12 cellular contexts compared by ENCODE assay signal in the genomic region with DNA sequence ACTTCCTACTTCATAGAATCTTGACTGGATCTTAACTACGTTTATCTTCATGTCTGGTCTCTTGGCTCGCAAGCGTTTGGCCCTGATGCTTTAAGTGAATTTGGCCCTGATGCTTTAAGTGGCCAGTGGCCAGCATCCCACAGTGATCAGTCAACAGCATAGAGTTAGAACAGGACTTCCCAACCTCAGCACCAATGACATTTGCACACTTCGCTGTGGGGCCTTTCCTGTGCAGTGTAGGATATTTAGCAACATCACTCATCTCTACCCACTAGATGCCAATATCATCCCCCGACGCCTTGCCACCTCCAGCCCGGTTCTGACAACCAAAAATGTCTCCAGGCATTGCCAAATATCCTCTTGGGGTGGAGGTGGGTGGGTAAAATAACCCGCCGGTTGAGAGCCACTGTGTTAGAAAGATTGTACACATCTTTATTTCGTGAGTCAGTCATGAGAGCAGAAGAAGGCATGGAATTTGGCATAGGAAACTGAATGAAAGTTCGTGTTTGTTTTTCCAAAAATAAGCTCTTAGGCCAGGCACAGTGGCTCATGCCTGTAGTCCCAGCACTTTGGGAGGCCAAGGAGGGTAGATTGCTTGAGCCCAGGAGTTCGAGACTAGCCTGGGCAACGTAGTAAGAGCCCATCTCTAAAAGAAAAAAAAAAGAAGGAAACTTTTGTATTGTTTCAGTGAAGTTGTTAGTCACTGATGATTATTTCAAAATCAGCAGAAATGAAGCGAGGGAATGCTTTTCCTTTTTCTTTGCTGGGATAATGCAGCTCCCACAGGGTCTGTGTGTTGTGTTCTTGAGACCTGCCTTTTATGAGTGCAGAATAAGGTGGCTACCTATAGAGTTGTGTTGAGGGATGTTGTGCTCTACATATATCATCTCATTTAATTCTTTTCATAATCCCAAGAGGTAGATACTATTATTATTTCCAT. TPM values are rescaled to one million over a fixed set of nuclear protein-coding genes. Genes with fewer than 3 reads are reported as not detected.
A peak's percentile ranks its signal among the peaks of the same experiment; 100 is the strongest.
DNase-seq lines count a peak whose midpoint lies in the region; ATAC-seq and TF ChIP-seq lines count a peak whose summit lies in the region.
"Had no signal": no experiment of that assay in that cellular context is flagged by ENCODE, and none has a peak within 500 bp of the region (broad histone marks: within the 10 kb centered on the region; RNA-seq: fewer than 3 reads in every experiment).

No MANE protein-coding gene starts in this region.

- H3K4me3 ChIP-seq in ACC112 (ENCODE audit: low read depth, low read length): peak overlapping the region; percentile 24; the same call in 1 of the 2 replicates
- no peak overlapping the region for H3K4me3 ChIP-seq in ascending aorta
- H3K4me3 ChIP-seq in lower lobe of right lung: no peak overlapping the region

- TF ChIP-seq CTCF in ascending aorta (IDR thresholded peaks at IDR 0.05) (no peak), lower lobe of right lung (IDR thresholded peaks at IDR 0.05) (no peak)

- no peaks in the 10 kb centered on the region for H3K36me3 ChIP-seq in ACC112 (ENCODE audit: insufficient read depth, low read length)
- no peaks in the 10 kb centered on the region for H3K36me3 ChIP-seq in ascending aorta
- no peaks in the 10 kb centered on the region for H3K36me3 ChIP-seq in lower lobe of right lung

- no peaks in the 10 kb centered on the region for H3K79me2 ChIP-seq in ACC112 (ENCODE audit: control insufficient read depth, insufficient read depth, low read length, unreplicated experiment)

- ATAC-seq in lower lobe of right lung (peak; percentile 52 to 64), HG03175 (IDR thresholded peaks at IDR 0.05; ENCODE audit: unreplicated experiment) (no peak), HG02623 (IDR thresholded peaks at IDR 0.05; ENCODE audit: unreplicated experiment) (no peak)

- no peaks in the 10 kb centered on the region for H3K9me3 ChIP-seq in ascending aorta
- H3K9me3 ChIP-seq in lower lobe of right lung: no peaks in the 10 kb centered on the region

- H3K4me1 ChIP-seq in ACC112 (ENCODE audit: control insufficient read depth, insufficient read depth, low read length, unreplicated experiment) (peaks cover 56% of the 10 kb centered on the region), ascending aorta (peaks cover 0 to 34% of the 10 kb centered on the region in 2 donors), lower lobe of right lung (peaks cover 12% of the 10 kb centered on the region)

- H2AFZ ChIP-seq in ACC112 (ENCODE audit: low read length, unreplicated experiment): peak overlapping the region; percentile 7

- H3K27me3 ChIP-seq in ACC112 (ENCODE audit: insufficient read depth, low read length) (no peaks in the 10 kb centered on the region), ascending aorta (no peaks in the 10 kb centered on the region), lower lobe of right lung (ENCODE audit: low read depth) (no peaks in the 10 kb centered on the region)

- DNase-seq in HCEC 1CT (peak; percentile 88), ascending aorta (ENCODE audit: low spot score in 2 of 2) (peak in 1 of 2 donors; percentile 83), lower lobe of right lung (no peak), NCI-H1436 treated with DMSO at 0.1 percent for 48 hours (lab: John Stamatoyannopoulos, UW) (no peak), NCI-H1930 (lab: John Stamatoyannopoulos, UW) (no peak)
- DNase-seq: activated T-cell treated with anti-CD3 and anti-CD28 coated beads for 4 hours, C1 segment of cervical spinal cord, NCI-H1105 treated with DMSO at 0.1 percent for 48 hours, retina had no signal

- intact Hi-C loops in ascending aorta (cut with DNase I) (loop anchor here (2.0 to 5.0 kb wide), 3 partner anchors 40 to 450 kb away; a partner anchor contains a TSS), lower lobe of right lung (cut with DNase I) (no loop called here)

- peak overlapping the region; percentile 95 for H3K27ac ChIP-seq in ACC112 (ENCODE audit: low read depth, low read length)
- H3K27ac ChIP-seq in ascending aorta: peak overlapping the region; percentile 51 to 85
- no peak overlapping the region for H3K27ac ChIP-seq in lower lobe of right lung

RNA-seq across cellular contexts. Expression of a gene that starts 12.0 kb away (rescaled TPM):
- total RNA-seq in ascending aorta (not detected), lower lobe of right lung (not detected)

RNA-seq across cellular contexts. Expression of a gene that starts 20.6 kb away (rescaled TPM):
- total RNA-seq in ascending aorta (not detected), lower lobe of right lung (not detected)

RNA-seq across cellular contexts. Expression of a gene that starts 42.1 kb away (rescaled TPM):
- total RNA-seq in ascending aorta: 65.9 TPM
- 53.0 TPM for total RNA-seq in lower lobe of right lung

Comparison
In these comparisons a context has a peak if more than half of its experiments do, and no peak if none do; other contexts are left out.
1. ATAC-seq: peak in lower lobe of right lung (2 of 2); none in HG03175 (single experiment) and HG02623 (single experiment).